In the genomic region with DNA sequence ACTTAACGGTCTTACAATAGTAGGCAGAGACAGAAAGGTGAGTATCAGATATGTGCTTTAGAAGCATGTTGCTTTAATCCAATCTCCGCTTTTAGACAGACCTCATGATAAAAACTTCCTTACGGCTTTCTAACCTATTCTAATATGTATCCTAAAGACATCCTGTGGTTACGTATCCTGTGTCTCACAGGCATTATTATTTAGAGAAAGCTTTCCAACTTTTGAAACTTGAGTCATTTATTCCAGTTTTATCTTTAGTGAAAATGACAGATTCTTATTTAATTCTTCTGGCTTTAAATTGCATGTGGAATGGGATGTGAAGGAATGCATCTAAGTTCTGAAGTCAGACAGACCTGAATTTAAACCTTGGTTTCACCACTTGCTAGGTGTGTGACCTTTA, we compare ENCODE assay signal across 16 cellular contexts.
DNase-seq lines count a peak whose midpoint lies in the region; ATAC-seq and TF ChIP-seq lines count a peak whose summit lies in the region.
"Had no signal": no experiment of that assay in that cellular context is flagged by ENCODE, and none has a peak within 500 bp of the region (broad histone marks: within the 10 kb centered on the region; RNA-seq: fewer than 3 reads in every experiment).

No MANE protein-coding gene starts in this region.

- peak; percentile 77 for ATAC-seq in SK-N-SH treated with all-trans-retinoic acid at 6 μM for 48 hours

- no peak overlapping the region for H3K27ac ChIP-seq in GM23248
- H3K27ac ChIP-seq in esophagus squamous epithelium: peak overlapping the region; percentile 2 to 63 (median 33)
- H3K27ac ChIP-seq: SJSA1 had no signal

- H3K27me3 Mint-ChIP-seq in Calu3 (ENCODE audit: unreplicated experiment): no peaks in the 10 kb centered on the region

- no TSS peak for BruUV-seq in Calu3 (replicated peaks; lab: Mats Ljungman, UMichigan)

- TF ChIP-seq CTCF in AG09319 (IDR thresholded peaks at IDR 0.05; ENCODE audit: low read depth, low read length) (no peak), esophagus squamous epithelium (IDR thresholded peaks at IDR 0.05) (no peak), Calu3 (IDR thresholded peaks at IDR 0.05; ENCODE audit: unreplicated experiment) (no peak), BE2C (IDR thresholded peaks at IDR 0.05; ENCODE audit: low read depth, low read length) (no peak)

- no peaks in the 10 kb centered on the region for H3K36me3 ChIP-seq in GM23248 (ENCODE audit: low read depth)
- H3K36me3 ChIP-seq in esophagus squamous epithelium: no peaks in the 10 kb centered on the region
- H3K36me3 ChIP-seq in BE2C: no peaks in the 10 kb centered on the region
- H3K36me3 ChIP-seq: HAP-1, SJSA1 had no signal

- DNase-seq in AG09319 (ENCODE audit: extremely low read depth, low read depth) (peak; percentile 24), GM23248 (peak; percentile 14), esophagus squamous epithelium (lab: John Stamatoyannopoulos, UW) (no peak), Calu3 (no peak), NCI-H1105 treated with DMSO at 0.1 percent for 48 hours (lab: John Stamatoyannopoulos, UW) (no peak), BE2C (no peak), NCI-H2107 (lab: John Stamatoyannopoulos, UW) (no peak)
- DNase-seq: CD4-positive, CD25-positive, alpha-beta regulatory T cell; COR-L47; GF-D8; NCI-H1694 treated with DMSO at 0.1 percent for 48 hours; NCI-H510A; NCI-H774 had no signal

- H3K9me2 ChIP-seq in GM23248 (ENCODE audit: insufficient read depth): no peaks in the 10 kb centered on the region

- WGBS in GM23248 (ENCODE audit: low coverage in 1 of 2, low lambda C conversion rate in 2 of 2, missing lambda C conversion rate in 2 of 2), 2 experiments: 63 to 67% methylated on average over 4 of the region's 4 CpGs
- WGBS in esophagus squamous epithelium, 2 donors: 67 to 73% methylated on average over 4 of the region's 4 CpGs

- no peak overlapping the region for H3K9ac ChIP-seq in GM23248

- H3K9me3 ChIP-seq in GM23248 (ENCODE audit: low read depth) (no peaks in the 10 kb centered on the region), esophagus squamous epithelium (peaks cover 0 to 10% (median 0%) of the 10 kb centered on the region in 3 donors), BE2C (no peaks in the 10 kb centered on the region)
- H3K9me3 ChIP-seq: HAP-1, SJSA1 had no signal

- H3K27me3 ChIP-seq in GM23248 (replicated peaks; ENCODE audit: insufficient read depth) (no peaks in the 10 kb centered on the region), esophagus squamous epithelium (peaks cover 0 to 3% (median 0%) of the 10 kb centered on the region in 4 donors), BE2C (no peaks in the 10 kb centered on the region)
- H3K27me3 ChIP-seq: SJSA1 had no signal

- H3K4me3 ChIP-seq in GM23248: no peak overlapping the region
- H3K4me3 ChIP-seq in esophagus squamous epithelium: no peak overlapping the region
- no peak overlapping the region for H3K4me3 ChIP-seq in BE2C (ENCODE audit: low read depth, low read length)
- H3K4me3 ChIP-seq: HAP-1, SJSA1 had no signal

- H3K4me1 ChIP-seq in GM23248 (ENCODE audit: insufficient read depth) (peaks cover 11% of the 10 kb centered on the region), esophagus squamous epithelium (peaks cover 0 to 24% (median 22%) of the 10 kb centered on the region in 3 donors), BE2C (no peaks in the 10 kb centered on the region)
- H3K4me1 ChIP-seq: HAP-1, SJSA1 had no signal

- no peak overlapping the region for H3K4me3 Mint-ChIP-seq in Calu3 (ENCODE audit: low read depth, unreplicated experiment)
- H3K4me3 Mint-ChIP-seq: CD4-positive, CD25-positive, alpha-beta regulatory T cell had no signal

- peaks cover 11% of the 10 kb centered on the region for H3F3A ChIP-seq in GM23248 (ENCODE audit: insufficient read depth)

- H3K79me2 ChIP-seq in GM23248 (ENCODE audit: insufficient read depth): no peaks in the 10 kb centered on the region

- no peaks in the 10 kb centered on the region for H3K36me3 Mint-ChIP-seq in Calu3 (ENCODE audit: insufficient read depth, unreplicated experiment)
- H3K36me3 Mint-ChIP-seq: CD4-positive, CD25-positive, alpha-beta regulatory T cell had no signal

- H3K27ac Mint-ChIP-seq in Calu3 (ENCODE audit: unreplicated experiment): no peak overlapping the region
- H3K27ac Mint-ChIP-seq: CD4-positive, CD25-positive, alpha-beta regulatory T cell had no signal

- H3K4me1 Mint-ChIP-seq in Calu3 (ENCODE audit: low read depth, unreplicated experiment): peaks cover 7% of the 10 kb centered on the region
- H3K4me1 Mint-ChIP-seq: CD4-positive, CD25-positive, alpha-beta regulatory T cell had no signal

- H2AFZ ChIP-seq in GM23248: no peak overlapping the region

- no peak for TF ChIP-seq POLR2A in esophagus squamous epithelium (IDR thresholded peaks at IDR 0.05)

- peaks cover 11% of the 10 kb centered on the region for H3K9me3 Mint-ChIP-seq in Calu3 (ENCODE audit: low read depth, unreplicated experiment)

- in situ Hi-C loops in GM23248 (cut with MboI): no loop called here

- CTCF ChIA-PET in Calu3 (lab: Charles Lee): no interaction called here

- intact Hi-C loops in esophagus squamous epithelium (cut with DNase I): no loop called here
- intact Hi-C loops in Calu3 (cut with micrococcal nuclease; ENCODE audit: unreplicated experiment): no loop called here

- H4K20me1 ChIP-seq in GM23248 (ENCODE audit: insufficient read depth): no peaks in the 10 kb centered on the region

- H3K4me2 ChIP-seq in GM23248 (ENCODE audit: unreplicated experiment): no peak overlapping the region

TF ChIP-seq in SK-N-SH treated with all-trans-retinoic acid at 6 μM for 48 hours, 23 proteins besides CTCF, POLR2A, EP300 and RAD21:
- TF ChIP-seq OSR1 (CRISPR knock-in tag; IDR thresholded peaks at IDR 0.05) (no peak), BACH2 (CRISPR knock-in tag; IDR thresholded peaks at IDR 0.05; ENCODE audit: borderline replicate concordance) (no peak), ARNTL (CRISPR knock-in tag; IDR thresholded peaks at IDR 0.05; ENCODE audit: borderline replicate concordance, low read depth) (no peak), ZC3H10 (CRISPR knock-in tag; IDR thresholded peaks at IDR 0.05) (peak; percentile 41; the same call in 1 of the 2 replicates), ZNF565 (CRISPR knock-in tag; conservative IDR thresholded peaks at IDR 0.05; ENCODE audit: low read depth) (no peak), ESRRG (CRISPR knock-in tag; IDR thresholded peaks at IDR 0.05) (no peak), ISL1 (CRISPR knock-in tag; IDR thresholded peaks at IDR 0.05) (no peak)
TF ChIP-seq in SK-N-SH treated with all-trans-retinoic acid at 6 μM for 48 hours: peak in this region for 1.

Comparison
In these comparisons a context has a peak if more than half of its experiments do, and no peak if none do; other contexts are left out.
1. DNase-seq: peak in AG09319 (single experiment) and GM23248 (single experiment); none in esophagus squamous epithelium (single experiment), Calu3 (single experiment), NCI-H1105 treated with DMSO at 0.1 percent for 48 hours (single experiment), BE2C (single experiment) and NCI-H2107 (single experiment).